Comparison of ENCODE assay signal across 8 cellular contexts in genomic region chr19:11887618-11888531, GRCh38. TPM values are rescaled to one million over a fixed set of nuclear protein-coding genes. Genes with fewer than 3 reads are reported as not detected.
DNase-seq lines count a peak whose midpoint lies in the region; TF ChIP-seq lines count a peak whose summit lies in the region.

Gene ZNF69 (plus strand): TSS chr19:11887782. CDS start chr19:11887924, 142 bp downstream.

- DNase-seq in BE2C: peak; percentile 91
- DNase-seq in H7: peak; percentile 94
- peak; percentile 41 to 80 for DNase-seq in NOMO-1 (lab: John Stamatoyannopoulos, UW; ENCODE audit: unreplicated experiment in 2 of 2)
- DNase-seq in activated CD8-positive, alpha-beta memory T cell treated with anti-CD3 and anti-CD28 coated beads, Interleukin-2, amount 50 U/mL, for 24 hours (ENCODE audit: extremely low read depth): peak; percentile 27
- DNase-seq in epidermal melanocyte (ENCODE audit: insufficient read length, low spot score): peak; percentile 55
- DNase-seq in stimulated activated CD8-positive, alpha-beta memory T cell treated with anti-CD3 and anti-CD28 coated beads, Interleukin-12 subunit alpha, Interleukin-12 subunit beta, amount 100 ng/mL, for 24 hours (ENCODE audit: extremely low read depth): peak; percentile 32
- DNase-seq in HEK293T (ENCODE audit: extremely low spot score): no peak

- H3K27me3 ChIP-seq in BE2C (no peaks in the 10 kb centered on the region), H7 (ENCODE audit: control insufficient read depth, insufficient read depth, low read length) (no peaks in the 10 kb centered on the region)

- H3K27ac ChIP-seq in mesodermal cell (ENCODE audit: low read depth, low read length, severe bottlenecking): peak within 1 kb of the TSS; percentile 95

- H3K9me3 ChIP-seq in BE2C: no peaks in the 10 kb centered on the region
- H3K9me3 ChIP-seq in mesodermal cell (ENCODE audit: control insufficient read depth, low read length): peaks cover 26% of the 10 kb centered on the region

- H3K4me1 ChIP-seq in BE2C: no peaks in the 10 kb centered on the region
- H3K4me1 ChIP-seq in mesodermal cell (ENCODE audit: control insufficient read depth, insufficient read depth, low read length, poor library complexity, severe bottlenecking): no peaks in the 10 kb centered on the region

- no peaks in the 10 kb centered on the region for H3K36me3 ChIP-seq in BE2C
- H3K36me3 ChIP-seq in H7 (replicated peaks; ENCODE audit: control insufficient read depth, insufficient read depth, low read length): no peaks in the 10 kb centered on the region; the same call in 1 of the 2 replicates
- H3K36me3 ChIP-seq in mesodermal cell (ENCODE audit: control insufficient read depth, insufficient read depth, low read length): peaks cover 25% of the 10 kb centered on the region

- 2 to 5% methylated on average over 50 to 56 of the region's 56 CpGs for WGBS in mesodermal cell (ENCODE audit: insufficient coverage in 2 of 2), 2 experiments

- TF ChIP-seq CTCF in BE2C (IDR thresholded peaks at IDR 0.05; ENCODE audit: low read depth, low read length): peak; percentile 34

- POLR2A ChIA-PET in HEK293T (lab: Yijun Ruan, JAX): interaction anchor here (0.6 kb wide), 1 partner anchor 283 kb away, joined by 3 read pairs; no protein-coding TSS in a partner anchor

- CTCF ChIA-PET in HEK293T (lab: Yijun Ruan, JAX): no interaction called here

- H3K4me3 ChIP-seq in BE2C (ENCODE audit: low read depth, low read length) (peak within 1 kb of the TSS; percentile 79), H7 (ENCODE audit: insufficient read depth, low read depth, low read length) (peak within 1 kb of the TSS; percentile 62; the same call in 1 of the 2 replicates), mesodermal cell (ENCODE audit: extremely low read depth, insufficient read depth, low read length, poor library complexity, severe bottlenecking) (peak within 1 kb of the TSS; percentile 79)

TF ChIP-seq in HEK293T, 16 proteins besides CTCF, POLR2A, EP300 and RAD21:
- no peak for TF ChIP-seq FOXK2 (IDR thresholded peaks at IDR 0.05)
- no peak for TF ChIP-seq TARDBP (IDR thresholded peaks at IDR 0.05)
- TF ChIP-seq SP1 (IDR thresholded peaks at IDR 0.05): no peak
- no peak for TF ChIP-seq ARNT (IDR thresholded peaks at IDR 0.05)
- no peak for TF ChIP-seq FOXA1 (IDR thresholded peaks at IDR 0.05)
- TF ChIP-seq LEF1 (IDR thresholded peaks at IDR 0.05; ENCODE audit: borderline replicate concordance): no peak
- TF ChIP-seq ZNF384 (IDR thresholded peaks at IDR 0.05): no peak
- TF ChIP-seq NFRKB (IDR thresholded peaks at IDR 0.05): no peak
- no peak for TF ChIP-seq HDGF (IDR thresholded peaks at IDR 0.05; ENCODE audit: borderline replicate concordance)
- no peak for TF ChIP-seq SUZ12 (IDR thresholded peaks at IDR 0.05)
- TF ChIP-seq, protein P1, sequence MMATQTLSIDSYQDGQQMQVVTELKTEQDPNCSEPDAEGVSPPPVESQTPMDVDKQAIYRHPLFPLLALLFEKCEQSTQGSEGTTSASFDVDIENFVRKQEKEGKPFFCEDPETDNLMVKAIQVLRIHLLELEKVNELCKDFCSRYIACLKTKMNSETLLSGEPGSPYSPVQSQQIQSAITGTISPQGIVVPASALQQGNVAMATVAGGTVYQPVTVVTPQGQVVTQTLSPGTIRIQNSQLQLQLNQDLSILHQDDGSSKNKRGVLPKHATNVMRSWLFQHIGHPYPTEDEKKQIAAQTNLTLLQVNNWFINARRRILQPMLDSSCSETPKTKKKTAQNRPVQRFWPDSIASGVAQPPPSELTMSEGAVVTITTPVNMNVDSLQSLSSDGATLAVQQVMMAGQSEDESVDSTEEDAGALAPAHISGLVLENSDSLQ (IDR thresholded peaks at IDR 0.05): no peak

RNA-seq across cellular contexts. Expression of gene ZNF69, which starts in this region (rescaled TPM):
- 1.8 TPM for polyA plus RNA-seq in BE2C (2012; ENCODE audit: insufficient read depth, insufficient read length, low read depth)
- 0.07 TPM in 1 of 2 replicates, not detected in the other for total RNA-seq in H7 (2014; rRNA removed; shearing (Covaris generic))
- 7.6 TPM for polyA plus RNA-seq in mesodermal cell (2013, experiment 1 of 2)
- polyA plus RNA-seq in mesodermal cell (2013, experiment 2 of 2): 7.7 TPM

Comparison
In these comparisons a context has a peak if more than half of its experiments do, and no peak if none do; other contexts are left out.
1. Peak in DNase-seq and H3K4me3 ChIP-seq in H7; RNA of the gene not detected or under 1 TPM.